Comparison of ENCODE assay signal across 11 cellular contexts in the genomic region with DNA sequence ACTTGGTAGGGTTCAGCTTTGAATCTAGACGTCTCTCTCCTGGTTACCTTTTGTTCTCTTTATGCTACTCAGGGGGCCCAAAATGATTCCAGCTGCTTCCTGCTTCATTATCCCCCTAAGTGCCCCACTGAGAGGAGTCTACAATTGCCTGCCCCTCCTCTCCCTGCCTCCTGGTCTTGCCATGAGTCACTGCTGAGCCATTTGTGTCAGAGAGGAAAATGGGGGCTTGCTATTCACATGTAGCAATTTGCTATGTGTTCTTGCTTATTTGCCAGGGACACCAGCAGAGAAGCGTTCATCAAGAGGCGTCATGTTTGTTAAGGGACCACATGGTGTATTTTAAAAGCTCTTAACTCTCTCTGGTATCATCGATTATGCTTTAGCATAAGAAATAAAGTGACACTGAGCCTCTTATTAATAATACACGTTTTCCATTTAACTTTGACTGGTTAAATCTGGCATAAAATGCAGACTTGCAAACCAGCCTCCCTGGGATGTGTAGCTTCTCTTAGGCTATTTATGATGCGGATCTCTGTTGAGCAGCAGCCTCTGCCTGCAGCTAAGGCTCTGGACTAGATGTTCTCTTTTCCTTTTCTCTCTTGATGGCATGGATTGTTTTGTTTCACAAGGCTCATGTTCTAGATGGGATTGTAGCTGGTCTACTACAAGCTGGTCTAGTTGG.
DNase-seq lines count a peak whose midpoint lies in the region; FAIRE-seq and TF ChIP-seq lines count a peak whose summit lies in the region.
"Had no signal": no experiment of that assay in that cellular context is flagged by ENCODE, and none has a peak within 500 bp of the region (broad histone marks: within the 10 kb centered on the region; RNA-seq: fewer than 3 reads in every experiment).

No MANE protein-coding gene starts in this region.

- H3K36me3 ChIP-seq in HEK293 (ENCODE audit: control insufficient read depth in 2 of 2, insufficient read depth in 1 of 2, low read length in 2 of 2) = no peaks in the 10 kb centered on the region
- H3K36me3 ChIP-seq in Karpas-422 (ENCODE audit: insufficient read depth, low read length) = no peaks in the 10 kb centered on the region

- no peak overlapping the region for H3K4me2 ChIP-seq in Karpas-422 (ENCODE audit: low read depth, low read length, poor library complexity, severe bottlenecking)

- H2AFZ ChIP-seq in Karpas-422 (ENCODE audit: low read length) = no peak overlapping the region

- no peak overlapping the region for H3K4me3 ChIP-seq in HEK293 (ENCODE audit: low read depth, low read length)
- no peak overlapping the region for H3K4me3 ChIP-seq in choroid plexus epithelial cell (ENCODE audit: low read depth, low read length)
- no peak overlapping the region for H3K4me3 ChIP-seq in skeletal muscle cell (ENCODE audit: low read depth, low read length)
- H3K4me3 ChIP-seq in Karpas-422 (ENCODE audit: low read length) = no peak overlapping the region

- H3K27me3 ChIP-seq in Karpas-422 (ENCODE audit: low read length) = no peaks in the 10 kb centered on the region

- H3K27ac ChIP-seq in HEK293 (ENCODE audit: extremely low read depth, low read depth, low read length) = no peak overlapping the region
- H3K27ac ChIP-seq in Karpas-422 (ENCODE audit: low read length) = no peak overlapping the region

- H3K9ac ChIP-seq in Karpas-422 (ENCODE audit: low read length) = no peak overlapping the region

- peaks cover 24% of the 10 kb centered on the region; the same call in 1 of the 2 replicates for H4K20me1 ChIP-seq in Karpas-422 (ENCODE audit: insufficient read depth, low read depth, low read length)

- no peaks in the 10 kb centered on the region for H3K9me2 ChIP-seq in Karpas-422 (replicated peaks; ENCODE audit: insufficient read depth, low read length)

- no peaks in the 10 kb centered on the region for H3K9me3 ChIP-seq in HEK293 (ENCODE audit: control insufficient read depth, insufficient read depth, low read depth, low read length)
- no peaks in the 10 kb centered on the region for H3K9me3 ChIP-seq in Karpas-422 (ENCODE audit: low read length)

- FAIRE-seq in GM19239 (lab: Jason Lieb, UNC) = no peak
- FAIRE-seq: TTC549 had no signal

- H3K79me2 ChIP-seq in Karpas-422 (ENCODE audit: low read length) = no peaks in the 10 kb centered on the region

- TF ChIP-seq CTCF in HEK293 (tag by site-specific recombination; IDR thresholded peaks at IDR 0.05) = no peak
- TF ChIP-seq CTCF in choroid plexus epithelial cell (conservative IDR thresholded peaks at IDR 0.05; ENCODE audit: low read depth, low read length) = no peak

- H3K4me1 ChIP-seq in HEK293 (ENCODE audit: control insufficient read depth, insufficient read depth, low read length) (peaks cover 43% of the 10 kb centered on the region), Karpas-422 (ENCODE audit: low read length) (peaks cover 38% of the 10 kb centered on the region)

- CTCF ChIA-PET in HEK293 (lab: Yijun Ruan, JAX) = interaction anchor here (0.6 kb wide), 1 partner anchor 13 kb away, joined by 3 read pairs; no protein-coding TSS in a partner anchor

- POLR2A ChIA-PET in HEK293 (lab: Yijun Ruan, JAX) = no interaction called here

- DNase-seq in NCI-H2171 (lab: John Stamatoyannopoulos, UW) (peak; percentile 38), choroid plexus epithelial cell (ENCODE audit: low read depth) (peak; percentile 42), skeletal muscle cell (ENCODE audit: low read depth) (peak; percentile 45), NCI-H526 treated with DMSO at 0.1 percent for 48 hours (lab: John Stamatoyannopoulos, UW) (no peak), GM19239 (ENCODE audit: insufficient read length, low spot score) (no peak), Karpas-422 (no peak)
- DNase-seq: dermis blood vessel endothelial cell, MM.1S, RPMI8226 had no signal

TF ChIP-seq in HEK293, 187 proteins besides CTCF, POLR2A, EP300 and RAD21:
- TF ChIP-seq ZNF16 (tag by site-specific recombination; IDR thresholded peaks at IDR 0.05; ENCODE audit: low read depth) = 0 out of 2 replicates have a peak, but pooled peaks have one; percentile 22
- TF ChIP-seq ZIC2 (tag by site-specific recombination; IDR thresholded peaks at IDR 0.05) = peak; percentile 70
- no peak for TF ChIP-seq KLF16 (tag by site-specific recombination; IDR thresholded peaks at IDR 0.05)
- TF ChIP-seq ZNF521 (tag by site-specific recombination; IDR thresholded peaks at IDR 0.05) = no peak
- peak; percentile 85 for TF ChIP-seq GLIS1 (tag by site-specific recombination; IDR thresholded peaks at IDR 0.05)
- 0 out of 2 replicates have a peak, but pooled peaks have one; percentile 14 for TF ChIP-seq ZNF600 (tag by site-specific recombination; IDR thresholded peaks at IDR 0.05)
- peak; percentile 43; the same call in 1 of the 2 replicates for TF ChIP-seq OSR2 (tag by site-specific recombination; IDR thresholded peaks at IDR 0.05)
- peak; percentile 42; the same call in 1 of the 2 replicates for TF ChIP-seq ZNF24 (tag by site-specific recombination; IDR thresholded peaks at IDR 0.05)
- peak; percentile 40; the same call in 1 of the 2 replicates for TF ChIP-seq ZEB2 (tag by site-specific recombination; IDR thresholded peaks at IDR 0.05)
- peak; percentile 68 for TF ChIP-seq SP7 (tag by site-specific recombination; IDR thresholded peaks at IDR 0.05)
- TF ChIP-seq ZSCAN4 (tag by site-specific recombination; IDR thresholded peaks at IDR 0.05) = no peak
- TF ChIP-seq IKZF3 (tag by site-specific recombination; IDR thresholded peaks at IDR 0.05) = peak; percentile 59; the same call in 1 of the 2 replicates
- no peak for TF ChIP-seq ZNF416 (tag by site-specific recombination; IDR thresholded peaks at IDR 0.05)

Comparison
In these comparisons a context has a peak if more than half of its experiments do, and no peak if none do; other contexts are left out.
1. DNase-seq: peak in NCI-H2171 (single experiment), choroid plexus epithelial cell (single experiment) and skeletal muscle cell (single experiment); none in NCI-H526 treated with DMSO at 0.1 percent for 48 hours (single experiment), GM19239 (single experiment) and Karpas-422 (single experiment).